ENCODE assay signal across 9 cellular contexts in the genomic region with DNA sequence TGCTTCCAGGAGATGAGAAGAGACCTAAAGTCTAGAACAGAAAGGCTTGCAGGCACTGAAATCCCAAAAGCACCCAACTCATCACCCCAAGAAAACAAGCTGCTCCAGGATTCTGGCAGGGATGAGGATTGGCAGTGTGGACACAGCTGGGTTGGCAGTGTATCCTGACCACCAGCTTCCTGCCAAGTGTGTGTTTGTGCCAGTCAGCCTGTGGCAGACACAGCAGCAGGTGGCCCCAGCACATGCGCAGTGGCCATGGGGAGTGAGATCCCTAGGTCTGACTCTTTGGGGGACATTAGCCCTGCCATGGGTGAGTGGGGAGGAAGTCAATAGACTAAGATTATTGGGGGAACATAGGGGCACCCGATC. TPM values are rescaled to one million over a fixed set of nuclear protein-coding genes. Genes with fewer than 3 reads are reported as not detected.
DNase-seq lines count a peak whose midpoint lies in the region; ATAC-seq and FAIRE-seq lines count a peak whose summit lies in the region.
"Had no signal": no experiment of that assay in that cellular context is flagged by ENCODE, and none has a peak within 500 bp of the region (broad histone marks: within the 10 kb centered on the region; RNA-seq: fewer than 3 reads in every experiment).

No MANE protein-coding gene starts in this region.

- H3K27me3 Mint-ChIP-seq in stimulated activated naive CD8-positive, alpha-beta T cell treated with anti-CD3 and anti-CD28 coated beads, Interleukin-15, Interleukin-2, amounts not matched to agents 100 ng/mL and 50 ng/mL, for 24 hours, result no peaks in the 10 kb centered on the region
- H3K27me3 Mint-ChIP-seq in activated naive CD8-positive, alpha-beta T cell treated with anti-CD3 and anti-CD28 coated beads for 36 hours, result no peaks in the 10 kb centered on the region

- DNase-seq in stimulated activated naive CD8-positive, alpha-beta T cell treated with anti-CD3 and anti-CD28 coated beads, Interleukin-15, Interleukin-2, amounts not matched to agents 100 U/mL and 50 U/mL, for 24 hours, result no peak
- no peak for DNase-seq in activated naive CD8-positive, alpha-beta T cell treated with anti-CD3 and anti-CD28 coated beads for 36 hours
- DNase-seq in left lobe of liver (ENCODE audit: low spot score) (peak; percentile 92), HPDE6-E6E7 (ENCODE audit: extremely low spot score) (no peak), HTR-8/SVneo (ENCODE audit: insufficient read length, low spot score) (no peak), NOMO-1 treated with dmso at 0.1 percent for 144 hours (lab: John Stamatoyannopoulos, UW; ENCODE audit: unreplicated experiment) (no peak)
- DNase-seq: DMS79 treated with DMSO at 0.1 percent for 48 hours had no signal

- ATAC-seq in stimulated activated naive CD8-positive, alpha-beta T cell treated with anti-CD3 and anti-CD28 coated beads, Interleukin-15, Interleukin-2, amounts not matched to agents 100 U/mL and 50 U/mL, for 24 hours, result no peak
- ATAC-seq in left lobe of liver (peak; percentile 95), HG03135 (IDR thresholded peaks at IDR 0.05; ENCODE audit: unreplicated experiment) (no peak)

- FAIRE-seq in HTR-8/SVneo (lab: Jason Lieb, UNC), result no peak

- H3K4me3 Mint-ChIP-seq in stimulated activated naive CD8-positive, alpha-beta T cell treated with anti-CD3 and anti-CD28 coated beads, Interleukin-15, Interleukin-2, amounts not matched to agents 100 ng/mL and 50 ng/mL, for 24 hours, result no peak overlapping the region
- H3K4me3 Mint-ChIP-seq in activated naive CD8-positive, alpha-beta T cell treated with anti-CD3 and anti-CD28 coated beads for 36 hours, result no peak overlapping the region

- peak overlapping the region; percentile 68 for H3K27ac Mint-ChIP-seq in stimulated activated naive CD8-positive, alpha-beta T cell treated with anti-CD3 and anti-CD28 coated beads, Interleukin-15, Interleukin-2, amounts not matched to agents 100 ng/mL and 50 ng/mL, for 24 hours
- peak overlapping the region; percentile 81 for H3K27ac Mint-ChIP-seq in activated naive CD8-positive, alpha-beta T cell treated with anti-CD3 and anti-CD28 coated beads for 36 hours

- peaks cover 28% of the 10 kb centered on the region for H3K36me3 Mint-ChIP-seq in stimulated activated naive CD8-positive, alpha-beta T cell treated with anti-CD3 and anti-CD28 coated beads, Interleukin-15, Interleukin-2, amounts not matched to agents 100 ng/mL and 50 ng/mL, for 24 hours (ENCODE audit: low read depth)
- peaks cover 26% of the 10 kb centered on the region for H3K36me3 Mint-ChIP-seq in activated naive CD8-positive, alpha-beta T cell treated with anti-CD3 and anti-CD28 coated beads for 36 hours

- H3K9me3 Mint-ChIP-seq in stimulated activated naive CD8-positive, alpha-beta T cell treated with anti-CD3 and anti-CD28 coated beads, Interleukin-15, Interleukin-2, amounts not matched to agents 100 ng/mL and 50 ng/mL, for 24 hours, result no peaks in the 10 kb centered on the region
- no peaks in the 10 kb centered on the region for H3K9me3 Mint-ChIP-seq in activated naive CD8-positive, alpha-beta T cell treated with anti-CD3 and anti-CD28 coated beads for 36 hours

- H3K4me1 Mint-ChIP-seq in stimulated activated naive CD8-positive, alpha-beta T cell treated with anti-CD3 and anti-CD28 coated beads, Interleukin-15, Interleukin-2, amounts not matched to agents 100 ng/mL and 50 ng/mL, for 24 hours (ENCODE audit: low read depth), result peaks cover 45% of the 10 kb centered on the region
- H3K4me1 Mint-ChIP-seq in activated naive CD8-positive, alpha-beta T cell treated with anti-CD3 and anti-CD28 coated beads for 36 hours, result peaks cover 29% of the 10 kb centered on the region

RNA-seq across cellular contexts. Expression of a gene that starts 8.7 kb away (rescaled TPM):
- total RNA-seq in activated naive CD8-positive, alpha-beta T cell treated with anti-CD3 and anti-CD28 coated beads for 36 hours, result 10 to 100 TPM; 32.9 to 34.7 TPM
- 15.1 TPM for total RNA-seq in left lobe of liver

RNA-seq across cellular contexts. Expression of a gene that starts 16.0 kb away (rescaled TPM):
- 10 to 100 TPM; 94.3 to 98.1 TPM for total RNA-seq in activated naive CD8-positive, alpha-beta T cell treated with anti-CD3 and anti-CD28 coated beads for 36 hours
- 24.5 TPM for total RNA-seq in left lobe of liver

RNA-seq across cellular contexts. Expression of a gene that starts 20.9 kb away (rescaled TPM):
- 100 to 1,000 TPM; 419 to 431 TPM for total RNA-seq in activated naive CD8-positive, alpha-beta T cell treated with anti-CD3 and anti-CD28 coated beads for 36 hours
- 33.2 TPM for total RNA-seq in left lobe of liver

RNA-seq across cellular contexts. Expression of a gene that starts 21.6 kb away (rescaled TPM):
- not detected for total RNA-seq in activated naive CD8-positive, alpha-beta T cell treated with anti-CD3 and anti-CD28 coated beads for 36 hours
- total RNA-seq in left lobe of liver, result 1.7 TPM

RNA-seq across cellular contexts. Expression of a gene that starts 22.5 kb away (rescaled TPM):
- 1 to 10 TPM; 5.7 to 5.9 TPM for total RNA-seq in activated naive CD8-positive, alpha-beta T cell treated with anti-CD3 and anti-CD28 coated beads for 36 hours
- 10.2 TPM for total RNA-seq in left lobe of liver

Comparison
In these comparisons a context has a peak if more than half of its experiments do, and no peak if none do; other contexts are left out.
1. RNA of a gene that starts 20.9 kb away (total RNA-seq): 419 to 431 TPM in activated naive CD8-positive, alpha-beta T cell treated with anti-CD3 and anti-CD28 coated beads for 36 hours; 33.2 TPM in left lobe of liver (single experiment); every median in the first group is over 10 times any median in the second.